Comparison of ENCODE assay signal across 1 cellular context in the genomic region with DNA sequence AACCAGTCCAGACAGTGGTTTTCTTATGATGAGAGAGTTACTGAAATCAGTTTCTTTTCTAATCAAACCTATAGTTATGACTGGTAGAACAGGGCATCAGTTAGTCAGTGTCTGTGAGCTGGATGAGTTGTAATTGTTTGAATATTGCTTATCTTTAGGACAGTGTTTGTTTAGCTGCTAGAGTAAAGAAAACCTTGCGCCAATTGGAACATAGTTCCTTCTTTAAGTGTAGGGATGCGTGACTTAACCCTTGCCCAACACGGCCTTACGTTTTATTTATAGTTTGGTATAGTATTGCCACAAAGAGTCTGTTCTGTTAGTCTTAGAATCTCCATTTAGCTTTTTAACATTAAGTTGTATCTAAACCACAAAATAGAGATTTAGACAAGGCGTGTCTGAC.
TF ChIP-seq lines count a peak whose summit lies in the region.

No MANE protein-coding gene starts in this region.

TF ChIP-seq in IMR-90, 13 proteins besides CTCF, POLR2A, EP300 and RAD21:
- TF ChIP-seq, protein P1, sequence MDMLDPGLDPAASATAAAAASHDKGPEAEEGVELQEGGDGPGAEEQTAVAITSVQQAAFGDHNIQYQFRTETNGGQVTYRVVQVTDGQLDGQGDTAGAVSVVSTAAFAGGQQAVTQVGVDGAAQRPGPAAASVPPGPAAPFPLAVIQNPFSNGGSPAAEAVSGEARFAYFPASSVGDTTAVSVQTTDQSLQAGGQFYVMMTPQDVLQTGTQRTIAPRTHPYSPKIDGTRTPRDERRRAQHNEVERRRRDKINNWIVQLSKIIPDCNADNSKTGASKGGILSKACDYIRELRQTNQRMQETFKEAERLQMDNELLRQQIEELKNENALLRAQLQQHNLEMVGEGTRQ (IDR thresholded peaks at IDR 0.05; ENCODE audit: low read depth, low read length), result no peak
